In the genomic region with DNA sequence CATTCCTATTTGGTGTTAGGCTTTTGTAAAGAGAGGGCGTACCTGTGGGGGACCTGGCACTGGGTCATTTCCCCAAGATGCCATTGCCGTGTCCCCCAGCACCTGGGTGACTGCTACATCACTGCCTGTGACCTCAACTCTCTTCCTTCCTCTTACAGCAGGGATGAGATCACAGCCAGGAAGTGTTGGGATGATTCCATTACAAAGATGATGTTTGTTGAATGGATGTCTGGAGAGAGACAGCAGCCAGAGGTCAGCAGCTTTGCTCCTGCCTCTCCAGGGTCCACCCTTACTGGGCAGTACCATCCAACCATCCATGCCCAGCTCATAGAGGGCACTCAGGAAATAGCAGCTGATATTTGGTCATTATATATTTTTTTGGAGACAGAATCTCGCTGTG, we compare ENCODE assay signal across 16 cellular contexts. TPM values are rescaled to one million over a fixed set of nuclear protein-coding genes. Genes with fewer than 3 reads are reported as not detected.
A peak's percentile ranks its signal among the peaks of the same experiment; 100 is the strongest.
DNase-seq lines count a peak whose midpoint lies in the region; ATAC-seq and FAIRE-seq lines count a peak whose summit lies in the region.
"Had no signal": no experiment of that assay in that cellular context is flagged by ENCODE, and none has a peak within 500 bp of the region (broad histone marks: within the 10 kb centered on the region; RNA-seq: fewer than 3 reads in every experiment).

No MANE protein-coding gene starts in this region.

- POLR2A ChIA-PET in CD8-positive, alpha-beta memory T cell (lab: Charles Lee), result no interaction called here

- no peaks in the 10 kb centered on the region for H3K36me3 ChIP-seq in mucosa of stomach (ENCODE audit: control insufficient read depth, insufficient read depth, low read length)
- no peaks in the 10 kb centered on the region for H3K36me3 ChIP-seq in CD8-positive, alpha-beta memory T cell (ENCODE audit: insufficient read depth, low read length)

- CTCF ChIA-PET in CD8-positive, alpha-beta memory T cell (lab: Charles Lee), result no interaction called here

- no peak for FAIRE-seq in RCC 7860 (lab: Jason Lieb, UNC)

- no peaks in the 10 kb centered on the region for H3K27me3 ChIP-seq in mucosa of stomach (ENCODE audit: control insufficient read depth, insufficient read depth, low read length)
- peaks cover 4% of the 10 kb centered on the region for H3K27me3 ChIP-seq in CD8-positive, alpha-beta memory T cell (ENCODE audit: insufficient read depth, low read length, poor library complexity, severe bottlenecking)

- H3K4me3 Mint-ChIP-seq in stimulated activated memory B cell treated with anti-CD40 and anti-IgM and Interleukin-4, amounts not matched to agents 10 μg/mL and 1 μg/mL and 100 μg/mL, for 72 hours, result no peak overlapping the region
- H3K4me3 Mint-ChIP-seq in CD8-positive, alpha-beta memory T cell, result no peak overlapping the region
- H3K4me3 Mint-ChIP-seq: activated CD4-positive, alpha-beta T cell treated with anti-CD3 and anti-CD28 coated beads, Interleukin-2, amount 10 ng/mL, durations not matched to agents 7 days and 5 days; mesothelial cell of epicardium; T-helper 1 cell treated with Interleukin-12 subunit alpha and Interleukin-12 subunit beta and Interleukin-4 antibody, amounts not matched to agents 30 μg/mL and 1 μg/mL, for 36 hours had no signal

- H3K27ac ChIP-seq in epithelial cell of prostate, result peak overlapping the region; percentile 24
- no peak overlapping the region for H3K27ac ChIP-seq in CD8-positive, alpha-beta memory T cell (ENCODE audit: low read depth, low read length)
- H3K27ac ChIP-seq: HL-60 had no signal

- no peaks in the 10 kb centered on the region for H3K9me3 Mint-ChIP-seq in stimulated activated memory B cell treated with anti-CD40 and anti-IgM and Interleukin-4, amounts not matched to agents 10 μg/mL and 1 μg/mL and 100 μg/mL, for 72 hours
- no peaks in the 10 kb centered on the region for H3K9me3 Mint-ChIP-seq in CD8-positive, alpha-beta memory T cell
- H3K9me3 Mint-ChIP-seq: activated CD4-positive, alpha-beta T cell treated with anti-CD3 and anti-CD28 coated beads, Interleukin-2, amount 10 ng/mL, durations not matched to agents 7 days and 5 days; mesothelial cell of epicardium; T-helper 1 cell treated with Interleukin-12 subunit alpha and Interleukin-12 subunit beta and Interleukin-4 antibody, amounts not matched to agents 30 μg/mL and 1 μg/mL, for 36 hours had no signal

- no peak overlapping the region for H3K4me3 ChIP-seq in mucosa of stomach (ENCODE audit: low read length)
- H3K4me3 ChIP-seq in CD8-positive, alpha-beta memory T cell (ENCODE audit: low read length), result no peak overlapping the region

- DNase-seq in DMS53 (lab: John Stamatoyannopoulos, UW) (peak; percentile 82), RCC 7860 (ENCODE audit: low spot score) (peak; percentile 65), epithelial cell of prostate (ENCODE audit: low read depth, low spot score) (no peak), NCI-H1417 treated with DMSO at 0.1 percent for 48 hours (lab: John Stamatoyannopoulos, UW) (no peak), AG08396 (ENCODE audit: low spot score) (no peak)
- no peak for DNase-seq in CD8-positive, alpha-beta memory T cell
- DNase-seq: activated CD4-positive, alpha-beta T cell treated with anti-CD3 and anti-CD28 coated beads, Interleukin-2, amount 10 ng/mL, durations not matched to agents 7 days and 5 days; cortex of kidney; DMS79 treated with DMSO at 0.1 percent for 48 hours; NCI-H1930; stimulated activated naive CD8-positive, alpha-beta T cell treated with anti-CD3 and anti-CD28 coated beads, Interleukin-15, Interleukin-2, amounts not matched to agents 100 U/mL and 50 U/mL, for 24 hours had no signal

- H3K36me3 Mint-ChIP-seq in stimulated activated memory B cell treated with anti-CD40 and anti-IgM and Interleukin-4, amounts not matched to agents 10 μg/mL and 1 μg/mL and 100 μg/mL, for 72 hours, result no peaks in the 10 kb centered on the region
- no peaks in the 10 kb centered on the region for H3K36me3 Mint-ChIP-seq in CD8-positive, alpha-beta memory T cell
- H3K36me3 Mint-ChIP-seq: mesothelial cell of epicardium had no signal

- H3K9ac ChIP-seq in mucosa of stomach (ENCODE audit: low read length), result peak overlapping the region; percentile 34

- peaks cover 53% of the 10 kb centered on the region for H3K27me3 Mint-ChIP-seq in stimulated activated memory B cell treated with anti-CD40 and anti-IgM and Interleukin-4, amounts not matched to agents 10 μg/mL and 1 μg/mL and 100 μg/mL, for 72 hours
- peaks cover 10 to 35% of the 10 kb centered on the region in 2 donors for H3K27me3 Mint-ChIP-seq in CD8-positive, alpha-beta memory T cell

- H3K27ac Mint-ChIP-seq in stimulated activated memory B cell treated with anti-CD40 and anti-IgM and Interleukin-4, amounts not matched to agents 10 μg/mL and 1 μg/mL and 100 μg/mL, for 72 hours, result no peak overlapping the region
- no peak overlapping the region for H3K27ac Mint-ChIP-seq in CD8-positive, alpha-beta memory T cell
- H3K27ac Mint-ChIP-seq: activated CD4-positive, alpha-beta T cell treated with anti-CD3 and anti-CD28 coated beads, Interleukin-2, amount 10 ng/mL, durations not matched to agents 7 days and 5 days; mesothelial cell of epicardium; T-helper 1 cell treated with Interleukin-12 subunit alpha and Interleukin-12 subunit beta and Interleukin-4 antibody, amounts not matched to agents 30 μg/mL and 1 μg/mL, for 36 hours had no signal

- no peak for ATAC-seq in stimulated activated memory B cell treated with anti-CD40 and anti-IgM and Interleukin-4, amounts not matched to agents 10 μg/mL and 1 μg/mL and 100 μg/mL, for 72 hours
- ATAC-seq: stimulated activated naive CD8-positive, alpha-beta T cell treated with anti-CD3 and anti-CD28 coated beads, Interleukin-15, Interleukin-2, amounts not matched to agents 100 U/mL and 50 U/mL, for 24 hours had no signal

- peaks cover 80% of the 10 kb centered on the region for H3K4me1 ChIP-seq in mucosa of stomach (ENCODE audit: control insufficient read depth, insufficient read depth, low read length)
- H3K4me1 ChIP-seq in CD8-positive, alpha-beta memory T cell (ENCODE audit: insufficient read depth, low read length), result no peaks in the 10 kb centered on the region

- H3K9me3 ChIP-seq in mucosa of stomach (ENCODE audit: control insufficient read depth, low read length), result no peaks in the 10 kb centered on the region
- no peaks in the 10 kb centered on the region for H3K9me3 ChIP-seq in CD8-positive, alpha-beta memory T cell (ENCODE audit: low read length)

- H3K4me1 Mint-ChIP-seq in stimulated activated memory B cell treated with anti-CD40 and anti-IgM and Interleukin-4, amounts not matched to agents 10 μg/mL and 1 μg/mL and 100 μg/mL, for 72 hours, result no peaks in the 10 kb centered on the region
- H3K4me1 Mint-ChIP-seq in CD8-positive, alpha-beta memory T cell, result no peaks in the 10 kb centered on the region
- H3K4me1 Mint-ChIP-seq: activated CD4-positive, alpha-beta T cell treated with anti-CD3 and anti-CD28 coated beads, Interleukin-2, amount 10 ng/mL, durations not matched to agents 7 days and 5 days had no signal

RNA-seq across cellular contexts. Expression of a gene that starts 35.1 kb away (rescaled TPM):
- under 1 TPM; 0.11 to 0.24 TPM for total RNA-seq in CD8-positive, alpha-beta memory T cell
- not detected for polyA plus RNA-seq in CD8-positive, alpha-beta memory T cell
- total RNA-seq: activated CD4-positive, alpha-beta T cell treated with anti-CD3 and anti-CD28 coated beads, Interleukin-2, amount 10 ng/mL, durations not matched to agents 7 days and 5 days had no signal

RNA-seq across cellular contexts. Expression of a gene that starts 58.3 kb away (rescaled TPM):
- not detected for total RNA-seq in CD8-positive, alpha-beta memory T cell
- polyA plus RNA-seq in CD8-positive, alpha-beta memory T cell, result not detected
- total RNA-seq: activated CD4-positive, alpha-beta T cell treated with anti-CD3 and anti-CD28 coated beads, Interleukin-2, amount 10 ng/mL, durations not matched to agents 7 days and 5 days had no signal

Comparison
In these comparisons a context has a peak if more than half of its experiments do, and no peak if none do; other contexts are left out.
1. DNase-seq: peak in DMS53 (single experiment) and RCC 7860 (single experiment); none in epithelial cell of prostate (single experiment), NCI-H1417 treated with DMSO at 0.1 percent for 48 hours (single experiment), CD8-positive, alpha-beta memory T cell (0 of 5) and AG08396 (single experiment).